ENCODE assay signal across 8 cellular contexts in genomic region chr13:110819203-110820014, GRCh38.
A peak's percentile ranks its signal among the peaks of the same experiment; 100 is the strongest.
DNase-seq lines count a peak whose midpoint lies in the region; ATAC-seq and TF ChIP-seq lines count a peak whose summit lies in the region.

No MANE protein-coding gene starts in this region.

- no peaks in the 10 kb centered on the region for H3K9me3 ChIP-seq in RWPE2 (ENCODE audit: severe bottlenecking)
- no peaks in the 10 kb centered on the region for H3K9me3 ChIP-seq in testis

- no peak for TF ChIP-seq POLR2A in testis (IDR thresholded peaks at IDR 0.05)

- intact Hi-C loops in testis (cut with DNase I; ENCODE audit: low total_unique reads) = loop anchor here (10.0 kb wide), 2 partner anchors 105 to 225 kb away; partner anchors contain the start of gene ING1

- peak; percentile 86 for TF ChIP-seq CTCF in RWPE2 (IDR thresholded peaks at IDR 0.05; ENCODE audit: poor library complexity, severe bottlenecking)
- TF ChIP-seq CTCF in omental fat pad (IDR thresholded peaks at IDR 0.05) = peak in 2 of 3 donors; percentile 80 to 90
- peak; percentile 89 to 97 (median 96) for TF ChIP-seq CTCF in testis (IDR thresholded peaks at IDR 0.05)

- H3K27ac ChIP-seq in RWPE2 (ENCODE audit: poor library complexity, severe bottlenecking) = no peak overlapping the region
- no peak overlapping the region for H3K27ac ChIP-seq in testis

- no peaks in the 10 kb centered on the region for H3K27me3 ChIP-seq in RWPE2 (ENCODE audit: insufficient read depth, poor library complexity, severe bottlenecking)
- no peaks in the 10 kb centered on the region for H3K27me3 ChIP-seq in testis

- DNase-seq in DMS 273 (lab: John Stamatoyannopoulos, UW; ENCODE audit: unreplicated experiment) (peak; percentile 71), HT-29 (ENCODE audit: low spot score) (peak; percentile 86), RWPE2 (ENCODE audit: low spot score) (no peak), foreskin melanocyte (peak; percentile 44), omental fat pad (ENCODE audit: low spot score) (peak; percentile 69), testis (peak; percentile 88)
- DNase-seq in activated effector memory CD4-positive, alpha-beta T cell treated with Interleukin-2 at 50 U/mL for 16 hours = peak; percentile 62

- H3K4me1 ChIP-seq in RWPE2 (ENCODE audit: insufficient read depth, poor library complexity, severe bottlenecking) (no peaks in the 10 kb centered on the region), testis (no peaks in the 10 kb centered on the region)

- WGBS in testis, 2 donors = 29 to 38% methylated on average over 13 to 17 of the region's 17 CpGs

- peak; percentile 68 for ATAC-seq in GM19468 (IDR thresholded peaks at IDR 0.05; ENCODE audit: extremely low read depth, unreplicated experiment)
- peak; percentile 79 for ATAC-seq in RWPE2 (ENCODE audit: low read depth)
- ATAC-seq in omental fat pad (ENCODE audit: low FRiP score) = peak; percentile 95

- no peak overlapping the region for H3K4me3 ChIP-seq in RWPE2 (ENCODE audit: severe bottlenecking)
- H3K4me3 ChIP-seq in testis = no peak overlapping the region

- no peaks in the 10 kb centered on the region for H3K36me3 ChIP-seq in RWPE2 (ENCODE audit: low read depth)
- H3K36me3 ChIP-seq in testis (ENCODE audit: low read depth, missing control alignments) = no peaks in the 10 kb centered on the region
